ENCODE assay signal across 31 cellular contexts in genomic region chr12:114990396-114990795, GRCh38.
"Had no signal": no experiment of that assay in that cellular context is flagged by ENCODE, and none has a peak within 500 bp of the region (broad histone marks: within the 10 kb centered on the region; RNA-seq: fewer than 3 reads in every experiment).

No MANE protein-coding gene starts in this region.

- H3K4me3 Mint-ChIP-seq: naive thymus-derived CD4-positive, alpha-beta T cell; natural killer cell; nephron progenitor cell; neural crest cell; stimulated activated memory B cell treated with anti-CD40 and anti-IgM and Interleukin-4, amounts not matched to agents 10 μg/mL and 1 μg/mL and 100 μg/mL, for 72 hours; stimulated activated naive CD8-positive, alpha-beta T cell treated with anti-CD3 and anti-CD28 coated beads, Interleukin-15, amount 100 ng/mL, for 72 hours; type B pancreatic cell had no signal

- H3K36me3 Mint-ChIP-seq: natural killer cell; stimulated activated memory B cell treated with anti-CD40 and anti-IgM and Interleukin-4, amounts not matched to agents 10 μg/mL and 1 μg/mL and 100 μg/mL, for 72 hours; type B pancreatic cell had no signal

- DNase-seq: naive thymus-derived CD4-positive, alpha-beta T cell; natural killer cell; nephron progenitor cell; nucleus accumbens; pancreas; retina; right cardiac atrium; right lobe of liver; spleen; stimulated activated CD4-positive, alpha-beta T cell treated with anti-CD3 and anti-CD28 coated beads, Interleukin-12 subunit alpha, Interleukin-12 subunit beta, amount 100 ng/mL, for 4 hours; stimulated activated CD4-positive, alpha-beta T cell treated with anti-CD3 and anti-CD28 coated beads, Interleukin-1b, Interleukin-23, amount 100 ng/mL, for 48 hours; stimulated activated CD4-positive, alpha-beta T cell treated with anti-CD3 and anti-CD28 coated beads, Interleukin-4, amount 100 ng/mL, for 1 hour; stimulated activated CD4-positive, alpha-beta T cell treated with anti-CD3 and anti-CD28 coated beads, Interleukin-4, amount 100 ng/mL, for 4 hours; stimulated activated CD8-positive, alpha-beta memory T cell treated with anti-CD3 and anti-CD28 coated beads, Interleukin-4, amount 100 ng/mL, for 48 hours; stimulated activated naive CD4-positive, alpha-beta T cell; stimulated activated naive CD8-positive, alpha-beta T cell treated with anti-CD3 and anti-CD28 coated beads, Interleukin-15, amount 100 ng/mL, for 72 hours; stimulated activated naive CD8-positive, alpha-beta T cell treated with anti-CD3 and anti-CD28 coated beads, Interleukin-15, Interleukin-2, amounts not matched to agents 100 U/mL and 50 U/mL, for 24 hours; substantia nigra; testis; tibial artery; transverse colon; upper lobe of right lung; uterus had no signal

- H3K9me3 ChIP-seq: neutrophil, pancreas, prostate gland, right lobe of liver, suprapubic skin, testis, transverse colon, upper lobe of right lung, uterus had no signal

- H3K36me3 ChIP-seq: neutrophil, pancreas, prostate gland, right lobe of liver, spleen, suprapubic skin, tibial artery, transverse colon, upper lobe of right lung, uterus had no signal

- H3K27me3 Mint-ChIP-seq: stimulated activated memory B cell treated with anti-CD40 and anti-IgM and Interleukin-4, amounts not matched to agents 10 μg/mL and 1 μg/mL and 100 μg/mL, for 72 hours had no signal

- H3K4me1 ChIP-seq: pancreas, prostate gland, right lobe of liver, spleen, suprapubic skin, testis, tibial artery, upper lobe of right lung, uterus had no signal

- H3K9me3 Mint-ChIP-seq: type B pancreatic cell had no signal

- H3K4me3 ChIP-seq: pancreas, prostate gland, right lobe of liver, skin epidermis, smooth muscle cell, spleen, suprapubic skin, testis, tibial artery, transverse colon, upper lobe of right lung, uterus had no signal

- H3K4me1 Mint-ChIP-seq: naive thymus-derived CD4-positive, alpha-beta T cell; natural killer cell; neural crest cell; stimulated activated memory B cell treated with anti-CD40 and anti-IgM and Interleukin-4, amounts not matched to agents 10 μg/mL and 1 μg/mL and 100 μg/mL, for 72 hours; stimulated activated naive CD8-positive, alpha-beta T cell treated with anti-CD3 and anti-CD28 coated beads, Interleukin-15, amount 100 ng/mL, for 72 hours had no signal

- H3K27ac ChIP-seq: neutrophil, pancreas, prostate gland, right lobe of liver, skin epidermis, spleen, suprapubic skin, testis, tibial artery, transverse colon, upper lobe of right lung, uterus had no signal

- ATAC-seq: naive thymus-derived CD4-positive, alpha-beta T cell; natural killer cell; pancreas; right cardiac atrium; right lobe of liver; stimulated activated memory B cell treated with anti-CD40 and anti-IgM and Interleukin-4, amounts not matched to agents 10 μg/mL and 1 μg/mL and 100 μg/mL, for 72 hours; stimulated activated naive CD8-positive, alpha-beta T cell treated with anti-CD3 and anti-CD28 coated beads, Interleukin-15, amount 100 ng/mL, for 72 hours; stimulated activated naive CD8-positive, alpha-beta T cell treated with anti-CD3 and anti-CD28 coated beads, Interleukin-15, Interleukin-2, amounts not matched to agents 100 U/mL and 50 U/mL, for 24 hours; upper lobe of right lung had no signal

- H3K4me2 ChIP-seq: smooth muscle cell had no signal

- H3K27ac Mint-ChIP-seq: naive thymus-derived CD4-positive, alpha-beta T cell; natural killer cell; nephron progenitor cell; stimulated activated memory B cell treated with anti-CD40 and anti-IgM and Interleukin-4, amounts not matched to agents 10 μg/mL and 1 μg/mL and 100 μg/mL, for 72 hours; stimulated activated naive CD8-positive, alpha-beta T cell treated with anti-CD3 and anti-CD28 coated beads, Interleukin-15, amount 100 ng/mL, for 72 hours; type B pancreatic cell had no signal

- H3K27me3 ChIP-seq: neutrophil, pancreas, right lobe of liver, spleen, suprapubic skin, testis, tibial artery, transverse colon, upper lobe of right lung, uterus had no signal
